In the genomic region with DNA sequence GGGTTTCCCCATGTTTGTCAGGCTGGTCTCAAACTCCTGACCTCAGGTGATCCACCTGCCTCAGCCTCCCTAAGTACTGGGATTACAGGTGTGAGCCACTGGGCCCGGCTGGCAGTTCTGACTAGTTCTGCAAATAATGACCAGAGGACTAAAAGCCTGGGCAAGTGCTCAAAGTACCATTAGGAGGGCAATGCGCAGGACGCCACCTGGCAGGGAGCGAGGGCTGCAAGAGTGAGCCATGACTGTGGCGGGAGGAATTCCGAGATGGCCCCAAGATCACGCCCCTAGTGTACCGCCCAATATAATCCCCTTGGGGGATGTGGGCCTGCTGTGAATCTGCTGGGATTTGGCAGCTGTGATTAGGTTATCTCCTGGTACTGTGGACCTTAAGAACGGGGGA, we compare ENCODE assay signal across 31 cellular contexts. TPM values are rescaled to one million over a fixed set of nuclear protein-coding genes. Genes with fewer than 3 reads are reported as not detected.
"Had no signal": no experiment of that assay in that cellular context is flagged by ENCODE, and none has a peak within 500 bp of the region (broad histone marks: within the 10 kb centered on the region; RNA-seq: fewer than 3 reads in every experiment).

No MANE protein-coding gene starts in this region.

- H3K36me3 Mint-ChIP-seq: naive B cell; stimulated activated memory B cell treated with anti-CD40 and anti-IgM and Interleukin-4, amounts not matched to agents 10 μg/mL and 1 μg/mL and 100 μg/mL, for 72 hours had no signal

- H3K27me3 Mint-ChIP-seq: activated CD4-positive, alpha-beta T cell treated with anti-CD3 and anti-CD28 coated beads, Interleukin-2, amount 10 ng/mL, durations not matched to agents 7 days and 5 days; activated CD8-positive, alpha-beta T cell treated with anti-CD3 and anti-CD28 coated beads for 36 hours had no signal

- H3K27ac Mint-ChIP-seq: activated CD4-positive, alpha-beta T cell treated with anti-CD3 and anti-CD28 coated beads, Interleukin-2, amount 10 ng/mL, durations not matched to agents 7 days and 5 days; activated CD8-positive, alpha-beta T cell treated with anti-CD3 and anti-CD28 coated beads for 36 hours; activated T-helper 17 cell treated with anti-CD3 and anti-CD28 coated beads, Interleukin-2, amount 50 U/mL, for 72 hours; naive B cell; nephron progenitor cell; stimulated activated memory B cell treated with anti-CD40 and anti-IgM and Interleukin-4, amounts not matched to agents 10 μg/mL and 1 μg/mL and 100 μg/mL, for 72 hours; T-helper 1 cell treated with Interleukin-12 subunit alpha and Interleukin-12 subunit beta and Interleukin-4 antibody, amounts not matched to agents 30 μg/mL and 1 μg/mL, for 36 hours had no signal

- ATAC-seq: activated CD8-positive, alpha-beta T cell treated with anti-CD3 and anti-CD28 coated beads for 36 hours; activated T-cell treated with anti-CD3 and anti-CD28 coated beads, Interleukin-2, amount 50 U/mL, for 4 hours; activated T-helper 17 cell treated with anti-CD3 and anti-CD28 coated beads, Interleukin-2, amount 50 U/mL, for 72 hours; esophagus mucosa; foreskin keratinocyte; heart right ventricle; left lung; lower lobe of right lung; pancreas; sciatic nerve; stimulated activated memory B cell treated with anti-CD40 and anti-IgM and Interleukin-4, amounts not matched to agents 10 μg/mL and 1 μg/mL and 100 μg/mL, for 72 hours had no signal

- H3K4me3 ChIP-seq: heart right ventricle, left lung, lower lobe of right lung, pancreas, prostate gland, stomach, thyroid gland had no signal

- H3K9me3 ChIP-seq: left lung, lower lobe of right lung, pancreas, prostate gland, stomach, thyroid gland had no signal

- DNase-seq: activated CD4-positive, alpha-beta T cell treated with anti-CD3 and anti-CD28 coated beads, Interleukin-2, amount 10 ng/mL, durations not matched to agents 7 days and 5 days; activated CD4-positive, CD25-positive, alpha-beta regulatory T cell treated with anti-CD3 and anti-CD28 coated beads, Interleukin-2, amount 50 U/mL, for 72 hours; activated CD8-positive, alpha-beta T cell treated with anti-CD3 and anti-CD28 coated beads for 36 hours; activated gamma-delta T cell treated with Interleukin-2 at 50 U/mL for 16 hours; activated naive CD4-positive, alpha-beta T cell treated with anti-CD3 and anti-CD28 coated beads, Interleukin-2, amount 50 U/mL, for 16 hours; activated T-cell treated with anti-CD3 and anti-CD28 coated beads, Interleukin-2, amount 50 U/mL, for 4 hours; amniotic stem cell; central memory CD4-positive, alpha-beta T cell; foreskin keratinocyte; heart right ventricle; left lung; lower lobe of right lung; mesenchymal stem cell; naive B cell; nephron progenitor cell; retina; small intestine; stimulated activated CD4-positive, alpha-beta T cell treated with anti-CD3 and anti-CD28 coated beads, Interleukin-1b, Interleukin-23, amount 100 ng/mL, for 48 hours; stimulated activated CD4-positive, alpha-beta T cell treated with anti-CD3 and anti-CD28 coated beads, Interleukin-4, amount 100 ng/mL, for 4 hours; stimulated activated CD8-positive, alpha-beta memory T cell treated with anti-CD3 and anti-CD28 coated beads, Interleukin-4, amount 100 ng/mL, for 48 hours; stomach; T-helper 9 cell; thyroid gland had no signal

- H3K9me3 Mint-ChIP-seq: activated CD4-positive, alpha-beta T cell treated with anti-CD3 and anti-CD28 coated beads, Interleukin-2, amount 10 ng/mL, durations not matched to agents 7 days and 5 days; activated CD8-positive, alpha-beta T cell treated with anti-CD3 and anti-CD28 coated beads for 36 hours; activated T-cell treated with anti-CD3 and anti-CD28 coated beads, Interleukin-2, amount 50 U/mL, for 4 hours; activated T-helper 17 cell treated with anti-CD3 and anti-CD28 coated beads, Interleukin-2, amount 50 U/mL, for 72 hours; nephron progenitor cell; stimulated activated memory B cell treated with anti-CD40 and anti-IgM and Interleukin-4, amounts not matched to agents 10 μg/mL and 1 μg/mL and 100 μg/mL, for 72 hours; T-helper 1 cell treated with Interleukin-12 subunit alpha and Interleukin-12 subunit beta and Interleukin-4 antibody, amounts not matched to agents 30 μg/mL and 1 μg/mL, for 36 hours had no signal

- H3K4me3 Mint-ChIP-seq: activated CD4-positive, alpha-beta T cell treated with anti-CD3 and anti-CD28 coated beads, Interleukin-2, amount 10 ng/mL, durations not matched to agents 7 days and 5 days; activated CD8-positive, alpha-beta T cell treated with anti-CD3 and anti-CD28 coated beads for 36 hours; activated T-cell treated with anti-CD3 and anti-CD28 coated beads, Interleukin-2, amount 50 U/mL, for 4 hours; activated T-helper 17 cell treated with anti-CD3 and anti-CD28 coated beads, Interleukin-2, amount 50 U/mL, for 72 hours; naive B cell; nephron progenitor cell; stimulated activated memory B cell treated with anti-CD40 and anti-IgM and Interleukin-4, amounts not matched to agents 10 μg/mL and 1 μg/mL and 100 μg/mL, for 72 hours; T-helper 1 cell treated with Interleukin-12 subunit alpha and Interleukin-12 subunit beta and Interleukin-4 antibody, amounts not matched to agents 30 μg/mL and 1 μg/mL, for 36 hours had no signal

- H3K36me3 ChIP-seq: heart right ventricle, left lung, lower lobe of right lung, pancreas, prostate gland, stomach, thyroid gland had no signal

- H3K27ac ChIP-seq: foreskin keratinocyte, heart right ventricle, left lung, lower lobe of right lung, pancreas, prostate gland, stomach, thyroid gland, VCaP had no signal

- H3K4me1 ChIP-seq: foreskin keratinocyte, heart right ventricle, left lung, lower lobe of right lung, pancreas, prostate gland, stomach had no signal

- H3K27me3 ChIP-seq: left lung, pancreas, thyroid gland had no signal

- H3K4me1 Mint-ChIP-seq: activated CD4-positive, alpha-beta T cell treated with anti-CD3 and anti-CD28 coated beads, Interleukin-2, amount 10 ng/mL, durations not matched to agents 7 days and 5 days; activated T-helper 17 cell treated with anti-CD3 and anti-CD28 coated beads, Interleukin-2, amount 50 U/mL, for 72 hours; naive B cell; nephron progenitor cell; stimulated activated memory B cell treated with anti-CD40 and anti-IgM and Interleukin-4, amounts not matched to agents 10 μg/mL and 1 μg/mL and 100 μg/mL, for 72 hours had no signal

RNA-seq across cellular contexts. Expression of gene GPR78, which starts 26.2 kb away (rescaled TPM):
- total RNA-seq: activated CD4-positive, alpha-beta T cell treated with anti-CD3 and anti-CD28 coated beads, Interleukin-2, amount 10 ng/mL, durations not matched to agents 7 days and 5 days; activated CD8-positive, alpha-beta T cell treated with anti-CD3 and anti-CD28 coated beads for 36 hours; activated T-cell treated with anti-CD3 and anti-CD28 coated beads, Interleukin-2, amount 50 U/mL, for 4 hours; activated T-helper 17 cell treated with anti-CD3 and anti-CD28 coated beads, Interleukin-2, amount 50 U/mL, for 72 hours; foreskin keratinocyte; pancreas; thyroid gland had no signal
- polyA plus RNA-seq: foreskin keratinocyte, small intestine had no signal

RNA-seq across cellular contexts. Expression of gene CPZ, which starts 38.6 kb away (rescaled TPM):
- total RNA-seq: activated CD4-positive, alpha-beta T cell treated with anti-CD3 and anti-CD28 coated beads, Interleukin-2, amount 10 ng/mL, durations not matched to agents 7 days and 5 days; activated CD8-positive, alpha-beta T cell treated with anti-CD3 and anti-CD28 coated beads for 36 hours; activated T-cell treated with anti-CD3 and anti-CD28 coated beads, Interleukin-2, amount 50 U/mL, for 4 hours; activated T-helper 17 cell treated with anti-CD3 and anti-CD28 coated beads, Interleukin-2, amount 50 U/mL, for 72 hours; foreskin keratinocyte had no signal
- polyA plus RNA-seq: foreskin keratinocyte had no signal
